In genomic region chr5:173238312-173239232, GRCh38 we compare ENCODE assay signal across 11 cellular contexts. TPM values are rescaled to one million over a fixed set of nuclear protein-coding genes. Genes with fewer than 3 reads are reported as not detected.
A peak's percentile ranks its signal among the peaks of the same experiment; 100 is the strongest.
DNase-seq lines count a peak whose midpoint lies in the region; ATAC-seq and TF ChIP-seq lines count a peak whose summit lies in the region.
"Had no signal": no experiment of that assay in that cellular context is flagged by ENCODE, and none has a peak within 500 bp of the region (broad histone marks: within the 10 kb centered on the region; RNA-seq: fewer than 3 reads in every experiment).

No MANE protein-coding gene starts in this region.

- H3K27ac ChIP-seq in Panc1 (ENCODE audit: low read length) (no peak overlapping the region), hepatocyte (no peak overlapping the region)

- peaks cover 10% of the 10 kb centered on the region for H3K36me3 Mint-ChIP-seq in T-helper 1 cell treated with Interleukin-12 subunit alpha and Interleukin-12 subunit beta and Interleukin-4 antibody, amounts not matched to agents 30 μg/mL and 1 μg/mL, for 36 hours (ENCODE audit: low read depth)

- H4K20me1 ChIP-seq in hepatocyte (ENCODE audit: insufficient read depth, poor library complexity, severe bottlenecking): no peaks in the 10 kb centered on the region

- in situ Hi-C loops in Panc1 (cut with HindIII; ENCODE audit: low pct_unique_long_range_greater_than_20kb, low sequenced_read_pairs): no loop called here

- POLR2A ChIA-PET in Panc1 (lab: Charles Lee): interaction anchor here (0.6 to 1.1 kb wide), 2 partner anchors 13 to 315 kb away, joined by 3 to 6 read pairs; no protein-coding TSS in a partner anchor

- no peak for TF ChIP-seq CTCF in Panc1 (IDR thresholded peaks at IDR 0.05)
- no peak for TF ChIP-seq CTCF in hepatocyte (IDR thresholded peaks at IDR 0.05; ENCODE audit: poor library complexity)

- H3K9me2 ChIP-seq in hepatocyte (replicated peaks; ENCODE audit: insufficient read depth): no peaks in the 10 kb centered on the region

- peak overlapping the region; percentile 38 to 60 for H3K4me3 ChIP-seq in Panc1 (ENCODE audit: low read depth in 2 of 2, low read length in 2 of 2)
- no peak overlapping the region for H3K4me3 ChIP-seq in hepatocyte
- peak overlapping the region; percentile 62 for H3K4me3 ChIP-seq in skeletal muscle satellite cell (ENCODE audit: low read length)

- no peaks in the 10 kb centered on the region for H3K36me3 ChIP-seq in Panc1 (ENCODE audit: control insufficient read depth, insufficient read depth, low read length)
- H3K36me3 ChIP-seq in hepatocyte (replicated peaks; ENCODE audit: insufficient read depth, low read depth): no peaks in the 10 kb centered on the region
- H3K36me3 ChIP-seq in skeletal muscle satellite cell (ENCODE audit: insufficient read depth, low read length): no peaks in the 10 kb centered on the region

- H3K27me3 ChIP-seq in Panc1 (ENCODE audit: control insufficient read depth, insufficient read depth, low read length) (peaks cover 22% of the 10 kb centered on the region), hepatocyte (peaks cover 100% of the 10 kb centered on the region), skeletal muscle satellite cell (ENCODE audit: control insufficient read depth, insufficient read depth, low read length) (peaks cover 96% of the 10 kb centered on the region)

- intact Hi-C loops in Panc1 (cut with micrococcal nuclease; ENCODE audit: unreplicated experiment): no loop called here

- no TSS peak for BruUV-seq in Panc1 (replicated peaks; lab: Mats Ljungman, UMichigan)

- CTCF ChIA-PET in Panc1 (lab: Charles Lee): no interaction called here

- H3K4me1 ChIP-seq in Panc1 (ENCODE audit: control insufficient read depth, insufficient read depth, low read length) (peaks cover 5% of the 10 kb centered on the region), hepatocyte (ENCODE audit: insufficient read depth) (peaks cover 18% of the 10 kb centered on the region), skeletal muscle satellite cell (ENCODE audit: control insufficient read depth, insufficient read depth, low read length) (peaks cover 17% of the 10 kb centered on the region)

- H3K4me3 Mint-ChIP-seq in T-helper 1 cell treated with Interleukin-12 subunit alpha and Interleukin-12 subunit beta and Interleukin-4 antibody, amounts not matched to agents 30 μg/mL and 1 μg/mL, for 36 hours: peak overlapping the region; percentile 51

- H3K9me3 ChIP-seq in Panc1 (ENCODE audit: control insufficient read depth, insufficient read depth, low read depth, low read length): no peaks in the 10 kb centered on the region
- no peaks in the 10 kb centered on the region for H3K9me3 ChIP-seq in hepatocyte (ENCODE audit: low read depth)
- no peaks in the 10 kb centered on the region for H3K9me3 ChIP-seq in skeletal muscle satellite cell (replicated peaks; ENCODE audit: low read length)

- peak overlapping the region; percentile 55 for H3K27ac Mint-ChIP-seq in T-helper 1 cell treated with Interleukin-12 subunit alpha and Interleukin-12 subunit beta and Interleukin-4 antibody, amounts not matched to agents 30 μg/mL and 1 μg/mL, for 36 hours

- DNase-seq in T-helper 1 cell (no peak), Panc1 (ENCODE audit: low read depth, low spot score) (no peak), hepatocyte (ENCODE audit: low spot score) (no peak), AG08396 (ENCODE audit: low spot score) (no peak)
- DNase-seq in effector CD8-positive, alpha-beta T cell (lab: John Stamatoyannopoulos, UW): no peak
- DNase-seq: C1 segment of cervical spinal cord, SW 1271 had no signal

- peak; percentile 73; the same call in 1 of the 2 replicates for ATAC-seq in Panc1
- no peak for ATAC-seq in GM21381 (IDR thresholded peaks at IDR 0.05; ENCODE audit: unreplicated experiment)

- H3K4me1 Mint-ChIP-seq in T-helper 1 cell treated with Interleukin-12 subunit alpha and Interleukin-12 subunit beta and Interleukin-4 antibody, amounts not matched to agents 30 μg/mL and 1 μg/mL, for 36 hours (ENCODE audit: low read depth): peaks cover 15% of the 10 kb centered on the region

- H3K27me3 Mint-ChIP-seq in T-helper 1 cell treated with Interleukin-12 subunit alpha and Interleukin-12 subunit beta and Interleukin-4 antibody, amounts not matched to agents 30 μg/mL and 1 μg/mL, for 36 hours (ENCODE audit: low read depth): peaks cover 96% of the 10 kb centered on the region

- H2AFZ ChIP-seq in hepatocyte: peak overlapping the region; percentile 31

- no peak overlapping the region for H3K9ac ChIP-seq in skeletal muscle satellite cell (ENCODE audit: low read depth, low read length)

- H3K79me2 ChIP-seq in hepatocyte: no peaks in the 10 kb centered on the region

- peak overlapping the region; percentile 78 for H3K4me2 ChIP-seq in hepatocyte
- H3K4me2 ChIP-seq in skeletal muscle satellite cell (ENCODE audit: low read length): peak overlapping the region; percentile 83

- WGBS in hepatocyte (ENCODE audit: low lambda C conversion rate, missing lambda C conversion rate): 3% methylated on average over 56 of the region's 74 CpGs

- no peaks in the 10 kb centered on the region for H3K9me3 Mint-ChIP-seq in T-helper 1 cell treated with Interleukin-12 subunit alpha and Interleukin-12 subunit beta and Interleukin-4 antibody, amounts not matched to agents 30 μg/mL and 1 μg/mL, for 36 hours

RNA-seq across cellular contexts. Expression of gene NKX2-5, which starts 3.6 kb away (rescaled TPM):
- total RNA-seq in Panc1 (2021; ENCODE audit: unreplicated experiment) (not detected), hepatocyte (not detected in 2 replicates)
- not detected for polyA plus RNA-seq in Panc1 (2012; ENCODE audit: insufficient read length)
- polyA plus RNA-seq in hepatocyte: 0.21 and 0.39 TPM in 2 replicates
- not detected in 2 replicates for total RNA-seq in skeletal muscle satellite cell (2012; rRNA removed)
- total RNA-seq: cerebellum had no signal
